Comparison of ENCODE assay signal across 19 cellular contexts in the genomic region with DNA sequence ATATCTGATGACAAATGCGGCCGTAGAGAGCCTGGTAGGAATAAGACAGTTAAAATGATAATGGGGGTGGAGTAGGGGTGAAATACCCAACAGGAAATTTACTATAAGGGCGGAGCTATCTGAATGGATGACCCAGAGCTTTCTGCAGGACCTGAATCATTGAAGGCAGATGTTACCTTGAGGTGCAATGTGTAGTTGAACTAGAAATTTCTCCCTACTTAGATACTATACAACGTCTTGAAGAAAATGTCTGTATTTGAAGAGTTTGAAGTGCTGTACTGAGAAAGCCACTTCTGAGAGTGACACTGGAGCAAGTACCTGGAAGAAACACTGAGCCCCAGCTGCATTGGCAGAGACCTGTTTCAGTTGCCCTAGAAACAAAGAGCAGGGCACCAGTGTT.
A peak's percentile ranks its signal among the peaks of the same experiment; 100 is the strongest.
DNase-seq lines count a peak whose midpoint lies in the region; ATAC-seq and TF ChIP-seq lines count a peak whose summit lies in the region.
"Had no signal": no experiment of that assay in that cellular context is flagged by ENCODE, and none has a peak within 500 bp of the region (broad histone marks: within the 10 kb centered on the region; RNA-seq: fewer than 3 reads in every experiment).

No MANE protein-coding gene starts in this region.

- no peaks in the 10 kb centered on the region for H3K27me3 ChIP-seq in KMS-11 (ENCODE audit: insufficient read depth, low read depth)
- no peaks in the 10 kb centered on the region for H3K27me3 ChIP-seq in MM.1S (replicated peaks; ENCODE audit: insufficient read depth, low read length)

- H3K79me2 ChIP-seq in KMS-11 (ENCODE audit: insufficient read depth, low read depth) (no peaks in the 10 kb centered on the region), MM.1S (ENCODE audit: low read length) (no peaks in the 10 kb centered on the region)

- no peaks in the 10 kb centered on the region for H3K36me3 Mint-ChIP-seq in activated naive CD8-positive, alpha-beta T cell treated with anti-CD3 and anti-CD28 coated beads, Interleukin-2, amount 50 U/mL, for 24 hours (ENCODE audit: low read depth)
- H3K36me3 Mint-ChIP-seq: CD4-positive, alpha-beta memory T cell had no signal

- no peak for ATAC-seq in activated naive CD8-positive, alpha-beta T cell treated with anti-CD3 and anti-CD28 coated beads, Interleukin-2, amount 50 U/mL, for 24 hours
- ATAC-seq: A549 had no signal

- no peak overlapping the region for H3K27ac Mint-ChIP-seq in activated naive CD8-positive, alpha-beta T cell treated with anti-CD3 and anti-CD28 coated beads, Interleukin-2, amount 50 U/mL, for 24 hours
- H3K27ac Mint-ChIP-seq: CD4-positive, alpha-beta memory T cell had no signal

- peak overlapping the region; percentile 69 for H3K27ac ChIP-seq in KMS-11
- H3K27ac ChIP-seq in MM.1S (ENCODE audit: low read length): peak overlapping the region; percentile 96
- H3K27ac ChIP-seq: A549 had no signal

- H4K20me1 ChIP-seq in KMS-11 (ENCODE audit: insufficient read depth) (no peaks in the 10 kb centered on the region), MM.1S (ENCODE audit: insufficient read depth, low read length) (no peaks in the 10 kb centered on the region)

- H3K4me2 ChIP-seq in KMS-11 (peak overlapping the region; percentile 76), MM.1S (ENCODE audit: low read depth, low read length) (peak overlapping the region; percentile 89)
- H3K4me2 ChIP-seq: A549 had no signal

- no peaks in the 10 kb centered on the region for H3K4me1 Mint-ChIP-seq in activated naive CD8-positive, alpha-beta T cell treated with anti-CD3 and anti-CD28 coated beads, Interleukin-2, amount 50 U/mL, for 24 hours

- H3K4me1 ChIP-seq in KMS-11 (ENCODE audit: low read depth, poor library complexity, severe bottlenecking) (peaks cover 85% of the 10 kb centered on the region), MM.1S (ENCODE audit: low read length) (peaks cover 26% of the 10 kb centered on the region)
- H3K4me1 ChIP-seq: A549 had no signal

- no peaks in the 10 kb centered on the region for H3K9me2 ChIP-seq in MM.1S (replicated peaks; ENCODE audit: insufficient read depth, low read length)

- DNase-seq in MM.1S (peak; percentile 63), RPMI8226 (peak; percentile 59), NCI-H2029 (lab: John Stamatoyannopoulos, UW) (no peak), AG20443 (ENCODE audit: low spot score) (no peak)
- no peak for DNase-seq in activated naive CD8-positive, alpha-beta T cell treated with anti-CD3 and anti-CD28 coated beads, Interleukin-2, amount 50 U/mL, for 24 hours
- DNase-seq: 8988T; ACHN; C1 segment of cervical spinal cord; Calu3; CD4-positive, alpha-beta memory T cell; COR-L47; DMS53; DMS79 treated with DMSO at 0.1 percent for 48 hours; GF-D8; GOT3; H7; HCEC 1CT had no signal

- no peak for TF ChIP-seq CTCF in KMS-11 (conservative IDR thresholded peaks at IDR 0.05; ENCODE audit: low read depth, low read length)
- no peak for TF ChIP-seq CTCF in MM.1S (IDR thresholded peaks at IDR 0.05; ENCODE audit: low read length)

- no peak overlapping the region for H3K4me3 Mint-ChIP-seq in activated naive CD8-positive, alpha-beta T cell treated with anti-CD3 and anti-CD28 coated beads, Interleukin-2, amount 50 U/mL, for 24 hours
- H3K4me3 Mint-ChIP-seq: CD4-positive, alpha-beta memory T cell had no signal

- H3K9ac ChIP-seq in KMS-11: peak overlapping the region; percentile 28; the same call in 1 of the 2 replicates
- H3K9ac ChIP-seq in MM.1S (ENCODE audit: low read length): peak overlapping the region; percentile 63

- no peaks in the 10 kb centered on the region for H3K9me3 Mint-ChIP-seq in activated naive CD8-positive, alpha-beta T cell treated with anti-CD3 and anti-CD28 coated beads, Interleukin-2, amount 50 U/mL, for 24 hours
- H3K9me3 Mint-ChIP-seq: CD4-positive, alpha-beta memory T cell had no signal

- H2AFZ ChIP-seq in KMS-11 (ENCODE audit: low read depth): peak overlapping the region; percentile 23; the same call in 1 of the 2 replicates
- peak overlapping the region; percentile 26 for H2AFZ ChIP-seq in MM.1S (ENCODE audit: low read length)

- H3K4me3 ChIP-seq in KMS-11 (IDR thresholded peaks at IDR 0.05; ENCODE audit: insufficient read depth, low read depth, low read length) (no peak overlapping the region), MM.1S (ENCODE audit: low read length) (peak overlapping the region; percentile 19)
- H3K4me3 ChIP-seq: A549 had no signal

- H3K27me3 Mint-ChIP-seq in activated naive CD8-positive, alpha-beta T cell treated with anti-CD3 and anti-CD28 coated beads, Interleukin-2, amount 50 U/mL, for 24 hours: no peaks in the 10 kb centered on the region
- H3K27me3 Mint-ChIP-seq: CD4-positive, alpha-beta memory T cell had no signal

- H3K36me3 ChIP-seq in KMS-11 (ENCODE audit: insufficient read depth): no peaks in the 10 kb centered on the region
- no peaks in the 10 kb centered on the region for H3K36me3 ChIP-seq in MM.1S (replicated peaks; ENCODE audit: insufficient read depth, low read length)

- H3K9me3 ChIP-seq in MM.1S (replicated peaks; ENCODE audit: insufficient read depth, low read length): no peaks in the 10 kb centered on the region
- H3K9me3 ChIP-seq: A549 had no signal

- peaks cover 30% of the 10 kb centered on the region for H3F3A ChIP-seq in MM.1S (ENCODE audit: insufficient read depth, low read length)

Comparison
In these comparisons a context has a peak if more than half of its experiments do, and no peak if none do; other contexts are left out.
1. DNase-seq: peak in MM.1S (single experiment) and RPMI8226 (single experiment); none in NCI-H2029 (single experiment), AG20443 (single experiment) and activated naive CD8-positive, alpha-beta T cell treated with anti-CD3 and anti-CD28 coated beads, Interleukin-2, amount 50 U/mL, for 24 hours (single experiment).